Comparison of ENCODE assay signal across 22 cellular contexts in the genomic region with DNA sequence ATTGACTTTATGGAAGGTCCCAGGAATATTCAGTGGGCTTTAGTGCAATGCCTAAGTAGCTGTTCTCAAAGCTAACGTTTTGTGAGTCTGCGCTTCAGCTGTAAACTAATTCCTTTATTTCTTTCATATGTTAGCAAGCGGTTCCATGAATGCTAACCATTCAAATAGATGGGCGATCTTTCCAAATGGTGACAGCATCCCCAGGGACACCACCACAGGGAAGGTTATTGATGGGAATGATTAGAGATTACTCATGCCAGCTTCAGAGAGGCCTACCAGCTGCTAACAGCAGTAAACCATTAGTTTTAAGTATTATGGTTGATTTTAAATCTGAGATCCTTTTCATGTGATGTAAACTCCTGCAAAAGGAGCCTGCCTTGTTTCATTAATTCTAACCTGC.
"Had no signal": no experiment of that assay in that cellular context is flagged by ENCODE, and none has a peak within 500 bp of the region (broad histone marks: within the 10 kb centered on the region; RNA-seq: fewer than 3 reads in every experiment).

No MANE protein-coding gene starts in this region.

- DNase-seq: Kasumi-1; MM.1S; NCI-H1092 treated with DMSO at 0.1 percent for 48 hours; NCI-H1436; NCI-H187; NCI-H2029; NCI-H2081 treated with DMSO at 0.1 percent for 48 hours; NCI-H2171; NCI-H226; NCI-H446 treated with DMSO at 0.1 percent for 48 hours; NCI-H510A treated with DMSO at 0.1 percent for 48 hours; NCI-H526; NK-92 treated with Interleukin-12 subunit alpha and Interleukin-12 subunit beta, amount 100 ng/mL, for 24 hours; PC-3; SHP77 treated with DMSO at 0.1 percent for 48 hours; SJCRH30; T-helper 1 cell had no signal

- H3K27me3 ChIP-seq: SJCRH30 had no signal

- H3K9me3 ChIP-seq: SJCRH30 had no signal

- H3K27me3 Mint-ChIP-seq: IgD-negative memory B cell had no signal

- ATAC-seq: K562, Panc1, PC-3, SK-N-SH treated with all-trans-retinoic acid at 6 μM for 48 hours had no signal

- H3K4me1 Mint-ChIP-seq: IgD-negative memory B cell had no signal

- H3K36me3 Mint-ChIP-seq: IgD-negative memory B cell had no signal

- H3K4me1 ChIP-seq: SJCRH30 had no signal

- H3K27ac ChIP-seq: KMS-11, SJCRH30 had no signal

- H3K4me3 ChIP-seq: K562, SJCRH30 had no signal

- H3K4me3 Mint-ChIP-seq: IgD-negative memory B cell had no signal

- H3K27ac Mint-ChIP-seq: IgD-negative memory B cell had no signal

- H3K36me3 ChIP-seq: SJCRH30 had no signal

- H3K9me3 Mint-ChIP-seq: IgD-negative memory B cell had no signal

- H3K9ac ChIP-seq: KMS-11 had no signal
